Comparison of ENCODE assay signal across 8 cellular contexts in the genomic region with DNA sequence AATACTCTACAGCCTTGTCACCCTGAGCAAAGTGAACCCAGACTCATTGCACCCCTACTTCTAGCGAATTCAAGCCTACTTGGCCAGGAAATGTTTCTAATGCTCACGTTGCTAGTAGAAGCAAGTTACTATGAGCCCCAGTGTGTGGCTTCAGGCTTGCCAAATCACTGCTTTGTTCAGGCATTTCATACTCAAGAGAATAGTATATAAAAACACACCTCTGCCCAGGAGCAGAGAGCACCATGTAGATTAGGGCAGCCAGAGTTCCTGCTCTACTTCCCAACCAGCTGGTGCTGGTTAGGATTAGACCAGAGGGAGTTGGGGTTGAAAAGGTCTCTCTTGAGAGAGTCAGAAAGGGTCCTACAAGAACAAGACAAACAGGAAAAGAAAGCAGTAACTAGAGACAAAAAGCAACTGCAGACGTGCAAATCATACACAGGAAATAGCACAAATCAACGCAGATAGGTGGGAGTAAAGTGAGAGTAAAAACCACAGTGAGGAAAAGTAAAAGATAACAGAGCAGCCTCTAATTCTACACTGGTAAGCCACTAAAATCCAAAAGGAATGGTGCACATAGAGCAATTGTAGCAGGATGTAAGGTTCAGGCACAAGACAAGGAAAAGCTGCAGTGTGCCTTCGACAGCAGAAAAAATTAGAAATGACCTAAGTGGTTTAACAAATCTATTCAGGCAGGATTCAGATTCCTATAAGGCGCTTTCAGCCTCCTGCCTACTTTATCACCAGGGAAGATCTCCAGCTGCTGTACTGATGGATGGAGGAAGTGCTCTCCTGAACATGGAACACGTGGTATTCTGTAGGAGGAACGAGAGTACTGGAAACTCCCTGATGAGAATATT. TPM values are rescaled to one million over a fixed set of nuclear protein-coding genes. Genes with fewer than 3 reads are reported as not detected.
DNase-seq lines count a peak whose midpoint lies in the region; ATAC-seq, FAIRE-seq and TF ChIP-seq lines count a peak whose summit lies in the region.

No MANE protein-coding gene starts in this region.

- intact Hi-C loops in CD4-positive, alpha-beta memory T cell (cut with micrococcal nuclease) = loop anchor here (2.0 to 5.0 kb wide), 2 partner anchors 32 to 51 kb away; a partner anchor contains a TSS
- intact Hi-C loops in esophagus muscularis mucosa (cut with DNase I) = no loop called here

- peak overlapping the region; percentile 74 to 99 (median 89) for H3K27ac Mint-ChIP-seq in CD4-positive, alpha-beta memory T cell
- H3K27ac Mint-ChIP-seq in activated naive CD8-positive, alpha-beta T cell treated with anti-CD3 and anti-CD28 coated beads, Interleukin-2, amount 50 U/mL, for 24 hours = peak overlapping the region; percentile 92
- peak overlapping the region; percentile 93 to 97 for H3K27ac Mint-ChIP-seq in stimulated activated naive CD8-positive, alpha-beta T cell treated with anti-CD3 and anti-CD28 coated beads, Interleukin-15, amount 100 ng/mL, for 72 hours

- H3K9me3 ChIP-seq in CD4-positive, alpha-beta memory T cell (ENCODE audit: control insufficient read depth in 1 of 2, low read length in 2 of 2) = no peaks in the 10 kb centered on the region
- H3K9me3 ChIP-seq in esophagus muscularis mucosa = no peaks in the 10 kb centered on the region

- POLR2A ChIA-PET in CD4-positive, alpha-beta memory T cell (lab: Charles Lee; ENCODE audit: partially characterized antibody) = interaction anchor here (0.7 to 2.6 kb wide), 5 partner anchors 14 to 101 kb away, joined by 3 to 17 read pairs (median 3); a partner anchor contains a TSS

- no peaks in the 10 kb centered on the region for H3K36me3 ChIP-seq in CD4-positive, alpha-beta memory T cell (ENCODE audit: insufficient read depth, low read length)
- no peaks in the 10 kb centered on the region for H3K36me3 ChIP-seq in esophagus muscularis mucosa

- H3K4me1 ChIP-seq in CD4-positive, alpha-beta memory T cell (ENCODE audit: insufficient read depth, low read length) = peaks cover 38% of the 10 kb centered on the region
- peaks cover 0 to 7% (median 0%) of the 10 kb centered on the region in 4 donors for H3K4me1 ChIP-seq in esophagus muscularis mucosa

- H3K36me3 Mint-ChIP-seq in CD4-positive, alpha-beta memory T cell = peaks cover 0 to 6% of the 10 kb centered on the region in 2 donors
- H3K36me3 Mint-ChIP-seq in activated naive CD8-positive, alpha-beta T cell treated with anti-CD3 and anti-CD28 coated beads, Interleukin-2, amount 50 U/mL, for 24 hours (ENCODE audit: low read depth) = peaks cover 15% of the 10 kb centered on the region

- TF ChIP-seq EP300 in esophagus muscularis mucosa (IDR thresholded peaks at IDR 0.05) = no peak

- H3K4me3 Mint-ChIP-seq in CD4-positive, alpha-beta memory T cell = peak overlapping the region; percentile 66 to 89 (median 84)
- H3K4me3 Mint-ChIP-seq in activated naive CD8-positive, alpha-beta T cell treated with anti-CD3 and anti-CD28 coated beads, Interleukin-2, amount 50 U/mL, for 24 hours = peak overlapping the region; percentile 60
- peak overlapping the region; percentile 66 to 77 for H3K4me3 Mint-ChIP-seq in stimulated activated naive CD8-positive, alpha-beta T cell treated with anti-CD3 and anti-CD28 coated beads, Interleukin-15, amount 100 ng/mL, for 72 hours

- no peak for TF ChIP-seq POLR2A in esophagus muscularis mucosa (IDR thresholded peaks at IDR 0.05; ENCODE audit: low read depth)

- H3K27me3 Mint-ChIP-seq in CD4-positive, alpha-beta memory T cell = no peaks in the 10 kb centered on the region
- no peaks in the 10 kb centered on the region for H3K27me3 Mint-ChIP-seq in activated naive CD8-positive, alpha-beta T cell treated with anti-CD3 and anti-CD28 coated beads, Interleukin-2, amount 50 U/mL, for 24 hours
- no peaks in the 10 kb centered on the region for H3K27me3 Mint-ChIP-seq in stimulated activated naive CD8-positive, alpha-beta T cell treated with anti-CD3 and anti-CD28 coated beads, Interleukin-15, amount 100 ng/mL, for 72 hours

- ATAC-seq in HG03460 (IDR thresholded peaks at IDR 0.05; ENCODE audit: unreplicated experiment) = peak; percentile 63
- ATAC-seq in activated naive CD8-positive, alpha-beta T cell treated with anti-CD3 and anti-CD28 coated beads, Interleukin-2, amount 50 U/mL, for 24 hours = peak; percentile 56
- ATAC-seq in stimulated activated naive CD8-positive, alpha-beta T cell treated with anti-CD3 and anti-CD28 coated beads, Interleukin-15, amount 100 ng/mL, for 72 hours = peak; percentile 82

- peak; percentile 66 for FAIRE-seq in GM19239 (lab: Jason Lieb, UNC)

- H3K4me3 ChIP-seq in CD4-positive, alpha-beta memory T cell (ENCODE audit: low read length in 2 of 2) = no peak overlapping the region
- H3K4me3 ChIP-seq in esophagus muscularis mucosa = no peak overlapping the region

- DNase-seq in CD4-positive, alpha-beta memory T cell = peak in 4 of 5 donors; percentile 25 to 51 (median 46)
- DNase-seq in GM19239 (ENCODE audit: insufficient read length, low spot score) (peak; percentile 2), HCEC 1CT (no peak), esophagus muscularis mucosa (ENCODE audit: extremely low spot score) (no peak)
- no peak for DNase-seq in activated naive CD8-positive, alpha-beta T cell treated with anti-CD3 and anti-CD28 coated beads, Interleukin-2, amount 50 U/mL, for 24 hours
- DNase-seq in stimulated activated naive CD8-positive, alpha-beta T cell treated with anti-CD3 and anti-CD28 coated beads, Interleukin-15, amount 100 ng/mL, for 72 hours = peak in 1 of 2 donors; percentile 15
- no peak for DNase-seq in activated CD4-positive, alpha-beta T cell treated with anti-CD3 and anti-CD28 coated beads, Interleukin-2, amount 50 U/mL, for 48 hours

- no peak for TF ChIP-seq CTCF in esophagus muscularis mucosa (IDR thresholded peaks at IDR 0.05)

- WGBS in esophagus muscularis mucosa = 25% methylated on average over 8 of the region's 8 CpGs

- H3K4me1 Mint-ChIP-seq in CD4-positive, alpha-beta memory T cell = peaks cover 37 to 64% (median 54%) of the 10 kb centered on the region in 4 donors
- peaks cover 77% of the 10 kb centered on the region for H3K4me1 Mint-ChIP-seq in activated naive CD8-positive, alpha-beta T cell treated with anti-CD3 and anti-CD28 coated beads, Interleukin-2, amount 50 U/mL, for 24 hours
- H3K4me1 Mint-ChIP-seq in stimulated activated naive CD8-positive, alpha-beta T cell treated with anti-CD3 and anti-CD28 coated beads, Interleukin-15, amount 100 ng/mL, for 72 hours = peaks cover 90% of the 10 kb centered on the region

- H3K27ac ChIP-seq in CD4-positive, alpha-beta memory T cell (ENCODE audit: low read depth, low read length) = peak overlapping the region; percentile 57
- no peak overlapping the region for H3K27ac ChIP-seq in esophagus muscularis mucosa (replicated peaks in 1 of 4)

- H3K9me3 Mint-ChIP-seq in CD4-positive, alpha-beta memory T cell = peaks cover 0 to 4% (median 0%) of the 10 kb centered on the region in 8 donors
- peaks cover 21% of the 10 kb centered on the region for H3K9me3 Mint-ChIP-seq in activated naive CD8-positive, alpha-beta T cell treated with anti-CD3 and anti-CD28 coated beads, Interleukin-2, amount 50 U/mL, for 24 hours
- H3K9me3 Mint-ChIP-seq in stimulated activated naive CD8-positive, alpha-beta T cell treated with anti-CD3 and anti-CD28 coated beads, Interleukin-15, amount 100 ng/mL, for 72 hours = peaks cover 24 to 29% of the 10 kb centered on the region in 2 donors

- H3K27me3 ChIP-seq in CD4-positive, alpha-beta memory T cell (ENCODE audit: insufficient read depth, low read length) = no peaks in the 10 kb centered on the region
- H3K27me3 ChIP-seq in esophagus muscularis mucosa = no peaks in the 10 kb centered on the region

- CTCF ChIA-PET in CD4-positive, alpha-beta memory T cell (lab: Charles Lee; ENCODE audit: partially characterized antibody) = interaction anchor here (0.6 to 1.7 kb wide), 8 partner anchors 12 to 88 kb away, joined by 3 to 5 read pairs (median 4); a partner anchor contains a TSS

RNA-seq across cellular contexts. Expression of a gene that starts 49.6 kb away (rescaled TPM):
- total RNA-seq in CD4-positive, alpha-beta memory T cell = 100 to 1,000 TPM; 151 to 157 TPM
- 100 to 1,000 TPM; 133 to 158 TPM for polyA plus RNA-seq in CD4-positive, alpha-beta memory T cell
- total RNA-seq in esophagus muscularis mucosa = 10 to 100 TPM; 31.6 to 37.1 (median 33.3) TPM

Comparison
In these comparisons a context has a peak if more than half of its experiments do, and no peak if none do; other contexts are left out.
1. DNase-seq: peak in CD4-positive, alpha-beta memory T cell (4 of 5) and GM19239 (single experiment); none in activated naive CD8-positive, alpha-beta T cell treated with anti-CD3 and anti-CD28 coated beads, Interleukin-2, amount 50 U/mL, for 24 hours (single experiment), HCEC 1CT (single experiment), esophagus muscularis mucosa (single experiment) and activated CD4-positive, alpha-beta T cell treated with anti-CD3 and anti-CD28 coated beads, Interleukin-2, amount 50 U/mL, for 48 hours (0 of 2).
2. Peak in every context shown above with its lines, with median percentiles within 50 percentile points of each other: H3K27ac Mint-ChIP-seq, H3K4me3 Mint-ChIP-seq and ATAC-seq.